ENCODE assay signal across 26 cellular contexts in genomic region chr4:138639018-138639876, GRCh38.
DNase-seq lines count a peak whose midpoint lies in the region; ATAC-seq, FAIRE-seq and TF ChIP-seq lines count a peak whose summit lies in the region.
"Had no signal": no experiment of that assay in that cellular context is flagged by ENCODE, and none has a peak within 500 bp of the region (broad histone marks: within the 10 kb centered on the region; RNA-seq: fewer than 3 reads in every experiment).

No MANE protein-coding gene starts in this region.

- H3K4me1 Mint-ChIP-seq in type B pancreatic cell (ENCODE audit: unreplicated experiment), result peaks cover under 1% of the 10 kb centered on the region
- H3K4me1 Mint-ChIP-seq: activated CD4-positive, alpha-beta memory T cell treated with anti-CD3 and anti-CD28 coated beads, Interleukin-2, amount 10 ng/mL, durations not matched to agents 7 days and 5 days; activated naive CD4-positive, alpha-beta T cell treated with anti-CD3 and anti-CD28 coated beads, Interleukin-2, amount 50 U/mL, for 24 hours; natural killer cell; T-helper 17 cell had no signal

- H3K36me3 Mint-ChIP-seq in type B pancreatic cell, result no peaks in the 10 kb centered on the region
- H3K36me3 Mint-ChIP-seq: activated naive CD4-positive, alpha-beta T cell treated with anti-CD3 and anti-CD28 coated beads, Interleukin-2, amount 50 U/mL, for 24 hours; natural killer cell; WTC11 had no signal

- peaks cover 4% of the 10 kb centered on the region for H3K9me3 Mint-ChIP-seq in type B pancreatic cell
- H3K9me3 Mint-ChIP-seq: activated CD4-positive, alpha-beta memory T cell treated with anti-CD3 and anti-CD28 coated beads, Interleukin-2, amount 10 ng/mL, durations not matched to agents 7 days and 5 days; activated naive CD4-positive, alpha-beta T cell treated with anti-CD3 and anti-CD28 coated beads, Interleukin-2, amount 50 U/mL, for 24 hours; activated T-cell treated with anti-CD3 and anti-CD28 coated beads, Interleukin-2, amount 50 U/mL, for 72 hours had no signal

- H3K27me3 ChIP-seq in MG63, result no peaks in the 10 kb centered on the region
- H3K27me3 ChIP-seq in bronchial epithelial cell (ENCODE audit: control insufficient read depth, insufficient read depth, low read length), result no peaks in the 10 kb centered on the region
- H3K27me3 ChIP-seq: cardiac muscle cell, esophagus squamous epithelium, stomach had no signal

- H3K4me3 Mint-ChIP-seq in type B pancreatic cell, result no peak overlapping the region
- H3K4me3 Mint-ChIP-seq: activated CD4-positive, alpha-beta memory T cell treated with anti-CD3 and anti-CD28 coated beads, Interleukin-2, amount 10 ng/mL, durations not matched to agents 7 days and 5 days; activated naive CD4-positive, alpha-beta T cell treated with anti-CD3 and anti-CD28 coated beads, Interleukin-2, amount 50 U/mL, for 24 hours; activated T-cell treated with anti-CD3 and anti-CD28 coated beads, Interleukin-2, amount 50 U/mL, for 72 hours; H9; natural killer cell; T-helper 17 cell; WTC11 had no signal

- no peaks in the 10 kb centered on the region for H3K9me3 ChIP-seq in MG63
- H3K9me3 ChIP-seq: esophagus squamous epithelium, stomach had no signal

- no peaks in the 10 kb centered on the region for H3K27me3 Mint-ChIP-seq in type B pancreatic cell
- H3K27me3 Mint-ChIP-seq: activated CD4-positive, alpha-beta memory T cell treated with anti-CD3 and anti-CD28 coated beads, Interleukin-2, amount 10 ng/mL, durations not matched to agents 7 days and 5 days; T-helper 17 cell had no signal

- H3K4me3 ChIP-seq in MG63 (no peak overlapping the region), bronchial epithelial cell (ENCODE audit: low read depth, low read length) (no peak overlapping the region)
- H3K4me3 ChIP-seq: cardiac muscle cell, esophagus squamous epithelium, stomach had no signal

- no peak for FAIRE-seq in bronchial epithelial cell (lab: Jason Lieb, UNC)
- FAIRE-seq: G401.6, kidney had no signal

- no peak overlapping the region for H3K27ac Mint-ChIP-seq in type B pancreatic cell
- H3K27ac Mint-ChIP-seq: activated CD4-positive, alpha-beta memory T cell treated with anti-CD3 and anti-CD28 coated beads, Interleukin-2, amount 10 ng/mL, durations not matched to agents 7 days and 5 days; activated naive CD4-positive, alpha-beta T cell treated with anti-CD3 and anti-CD28 coated beads, Interleukin-2, amount 50 U/mL, for 24 hours; activated T-cell treated with anti-CD3 and anti-CD28 coated beads, Interleukin-2, amount 50 U/mL, for 72 hours; H9; natural killer cell; T-helper 17 cell; WTC11 had no signal

- no peaks in the 10 kb centered on the region for H3K36me3 ChIP-seq in MG63
- H3K36me3 ChIP-seq in bronchial epithelial cell (ENCODE audit: control insufficient read depth, insufficient read depth, low read length), result no peaks in the 10 kb centered on the region
- H3K36me3 ChIP-seq: cardiac muscle cell, esophagus squamous epithelium, stomach had no signal

- ATAC-seq in GM21737 (IDR thresholded peaks at IDR 0.05; ENCODE audit: unreplicated experiment), result no peak
- ATAC-seq: activated T-cell treated with anti-CD3 and anti-CD28 coated beads, Interleukin-2, amount 50 U/mL, for 72 hours; natural killer cell; T-helper 17 cell; WTC11 had no signal

- TF ChIP-seq CTCF in bronchial epithelial cell (IDR thresholded peaks at IDR 0.05; ENCODE audit: insufficient read depth, low read length, severe bottlenecking) (no peak), type B pancreatic cell (conservative IDR thresholded peaks at IDR 0.05) (no peak)

- peak; percentile 50 for DNase-seq in EL
- peak; percentile 15 for DNase-seq in MG63
- peak; percentile 39 for DNase-seq in bronchial epithelial cell (ENCODE audit: low read depth)
- DNase-seq in iris pigment epithelial cell (ENCODE audit: low read depth), result peak; percentile 17
- DNase-seq in occipital lobe (lab: John Stamatoyannopoulos, UW), result no peak
- DNase-seq in type B pancreatic cell (ENCODE audit: extremely low spot score, unreplicated experiment), result no peak
- DNase-seq in stimulated activated CD4-positive, alpha-beta T cell treated with anti-CD3 and anti-CD28 coated beads, Interleukin-4, amount 100 ng/mL, for 24 hours, result no peak
- DNase-seq: activated CD4-positive, alpha-beta memory T cell treated with anti-CD3 and anti-CD28 coated beads, Interleukin-2, amount 10 ng/mL, durations not matched to agents 7 days and 5 days; activated T-cell treated with anti-CD3 and anti-CD28 coated beads, Interleukin-2, amount 50 U/mL, for 72 hours; COR-L47; esophagus squamous epithelium; H9; kidney; mesendoderm; natural killer cell; NCI-H1930; NCI-H510A treated with DMSO at 0.1 percent for 48 hours; SIG-M5; stimulated activated CD4-positive, alpha-beta T cell treated with anti-CD3 and anti-CD28 coated beads, Interleukin-2, amount 100 ng/mL, for 24 hours; stomach; T-helper 17 cell had no signal

Comparison
In these comparisons a context has a peak if more than half of its experiments do, and no peak if none do; other contexts are left out.
1. DNase-seq: peak in EL (single experiment), MG63 (single experiment), bronchial epithelial cell (single experiment) and iris pigment epithelial cell (single experiment); none in occipital lobe (single experiment), type B pancreatic cell (single experiment) and stimulated activated CD4-positive, alpha-beta T cell treated with anti-CD3 and anti-CD28 coated beads, Interleukin-4, amount 100 ng/mL, for 24 hours (single experiment).